ENCODE assay signal across 23 cellular contexts in genomic region chr21:10464975-10465374, GRCh38. TPM values are rescaled to one million over a fixed set of nuclear protein-coding genes. Genes with fewer than 3 reads are reported as not detected.
"Had no signal": no experiment of that assay in that cellular context is flagged by ENCODE, and none has a peak within 500 bp of the region (broad histone marks: within the 10 kb centered on the region; RNA-seq: fewer than 3 reads in every experiment).

No MANE protein-coding gene starts in this region.

- H3K27me3 Mint-ChIP-seq: activated CD4-positive, alpha-beta memory T cell treated with anti-CD3 and anti-CD28 coated beads, Interleukin-2, amount 10 ng/mL, durations not matched to agents 7 days and 5 days; activated naive CD4-positive, alpha-beta T cell treated with anti-CD3 and anti-CD28 coated beads, Interleukin-2, amount 10 ng/mL, durations not matched to agents 7 days and 5 days; activated naive CD8-positive, alpha-beta T cell treated with anti-CD3 and anti-CD28 coated beads, Interleukin-2, amount 50 U/mL, for 24 hours; central memory CD8-positive, alpha-beta T cell; T-cell had no signal

- H3K9me3 ChIP-seq: testis had no signal

- DNase-seq: activated CD4-positive, alpha-beta memory T cell treated with anti-CD3 and anti-CD28 coated beads, Interleukin-2, amount 10 ng/mL, durations not matched to agents 7 days and 5 days; activated CD4-positive, alpha-beta T cell treated with anti-CD3 and anti-CD28 coated beads for 48 hours; activated CD4-positive, CD25-positive, alpha-beta regulatory T cell; activated naive CD4-positive, alpha-beta T cell treated with anti-CD3 and anti-CD28 coated beads, Interleukin-2, amount 10 ng/mL, durations not matched to agents 7 days and 5 days; activated naive CD8-positive, alpha-beta T cell treated with anti-CD3 and anti-CD28 coated beads, Interleukin-2, amount 50 U/mL, for 24 hours; activated T-cell treated with anti-CD3 and anti-CD28 coated beads, Interleukin-2, amount 50 U/mL, for 1 hour; anterior cingulate cortex; gastrocnemius medialis; stimulated activated CD4-positive, alpha-beta T cell treated with anti-CD3 and anti-CD28 coated beads, Interleukin-12 subunit alpha, Interleukin-12 subunit beta, amount 100 ng/mL, for 4 hours; stimulated activated CD4-positive, alpha-beta T cell treated with anti-CD3 and anti-CD28 coated beads, Interleukin-1b, Interleukin-23, amount 100 ng/mL, for 48 hours; stimulated activated CD8-positive, alpha-beta memory T cell treated with anti-CD3 and anti-CD28 coated beads, Interleukin-4, amount 100 ng/mL, for 48 hours; stomach; T1000; testis had no signal

- H3K36me3 ChIP-seq: gastrocnemius medialis, left ventricle myocardium inferior, stomach had no signal

- H3K4me1 ChIP-seq: gastrocnemius medialis, left ventricle myocardium inferior, stomach, testis had no signal

- H3K4me3 Mint-ChIP-seq: activated CD4-positive, alpha-beta memory T cell treated with anti-CD3 and anti-CD28 coated beads, Interleukin-2, amount 10 ng/mL, durations not matched to agents 7 days and 5 days; activated naive CD4-positive, alpha-beta T cell treated with anti-CD3 and anti-CD28 coated beads, Interleukin-2, amount 10 ng/mL, durations not matched to agents 7 days and 5 days; activated naive CD8-positive, alpha-beta T cell treated with anti-CD3 and anti-CD28 coated beads, Interleukin-2, amount 50 U/mL, for 24 hours; central memory CD8-positive, alpha-beta T cell; nephron; T-cell had no signal

- ATAC-seq: SK-N-SH treated with all-trans-retinoic acid at 6 μM for 48 hours had no signal

- H3K27ac Mint-ChIP-seq: activated CD4-positive, alpha-beta memory T cell treated with anti-CD3 and anti-CD28 coated beads, Interleukin-2, amount 10 ng/mL, durations not matched to agents 7 days and 5 days; activated naive CD4-positive, alpha-beta T cell treated with anti-CD3 and anti-CD28 coated beads, Interleukin-2, amount 10 ng/mL, durations not matched to agents 7 days and 5 days; activated naive CD8-positive, alpha-beta T cell treated with anti-CD3 and anti-CD28 coated beads, Interleukin-2, amount 50 U/mL, for 24 hours; nephron; T-cell had no signal

- H3K27ac ChIP-seq: coronary artery, gastrocnemius medialis, left ventricle myocardium inferior, stomach, testis had no signal

- H3K27me3 ChIP-seq: gastrocnemius medialis, stomach, testis had no signal

- H3K4me3 ChIP-seq: coronary artery, gastrocnemius medialis, left ventricle myocardium inferior, stomach, testis had no signal

- H3K9me3 Mint-ChIP-seq: activated CD4-positive, alpha-beta memory T cell treated with anti-CD3 and anti-CD28 coated beads, Interleukin-2, amount 10 ng/mL, durations not matched to agents 7 days and 5 days; activated naive CD4-positive, alpha-beta T cell treated with anti-CD3 and anti-CD28 coated beads, Interleukin-2, amount 10 ng/mL, durations not matched to agents 7 days and 5 days; activated naive CD8-positive, alpha-beta T cell treated with anti-CD3 and anti-CD28 coated beads, Interleukin-2, amount 50 U/mL, for 24 hours; central memory CD8-positive, alpha-beta T cell; nephron; T-cell had no signal

- H3K4me1 Mint-ChIP-seq: activated CD4-positive, alpha-beta memory T cell treated with anti-CD3 and anti-CD28 coated beads, Interleukin-2, amount 10 ng/mL, durations not matched to agents 7 days and 5 days; activated naive CD4-positive, alpha-beta T cell treated with anti-CD3 and anti-CD28 coated beads, Interleukin-2, amount 10 ng/mL, durations not matched to agents 7 days and 5 days; activated naive CD8-positive, alpha-beta T cell treated with anti-CD3 and anti-CD28 coated beads, Interleukin-2, amount 50 U/mL, for 24 hours; central memory CD8-positive, alpha-beta T cell; nephron; T-cell had no signal

- H3K36me3 Mint-ChIP-seq: activated naive CD4-positive, alpha-beta T cell treated with anti-CD3 and anti-CD28 coated beads, Interleukin-2, amount 10 ng/mL, durations not matched to agents 7 days and 5 days; T-cell had no signal

RNA-seq across cellular contexts. Expression of gene TPTE, which starts 56.4 kb away (rescaled TPM):
- total RNA-seq: activated CD4-positive, alpha-beta memory T cell treated with anti-CD3 and anti-CD28 coated beads, Interleukin-2, amount 10 ng/mL, durations not matched to agents 7 days and 5 days; gastrocnemius medialis; kidney epithelial cell; left ventricle myocardium inferior; posterior vena cava; stomach; T-cell; ureter had no signal
- polyA plus RNA-seq: stomach had no signal
